8 cellular contexts compared by ENCODE assay signal in genomic region chr2:174593574-174594203, GRCh38. TPM values are rescaled to one million over a fixed set of nuclear protein-coding genes. Genes with fewer than 3 reads are reported as not detected.
DNase-seq lines count a peak whose midpoint lies in the region; ATAC-seq and TF ChIP-seq lines count a peak whose summit lies in the region.

No MANE protein-coding gene starts in this region.

- peaks cover 55 to 58% of the 10 kb centered on the region in 2 donors for H3K36me3 Mint-ChIP-seq in CD14-positive monocyte
- peaks cover 65% of the 10 kb centered on the region for H3K36me3 Mint-ChIP-seq in T-helper 1 cell treated with Interleukin-12 subunit alpha and Interleukin-12 subunit beta and Interleukin-4 antibody, amounts not matched to agents 30 μg/mL and 1 μg/mL, for 36 hours (ENCODE audit: low read depth)

- H3K27me3 ChIP-seq in breast epithelium = no peaks in the 10 kb centered on the region
- H3K27me3 ChIP-seq in lung (ENCODE audit: control insufficient read depth, insufficient read depth) = no peaks in the 10 kb centered on the region

- peak overlapping the region in 2 of 3 donors; percentile 12 to 21 for H3K4me3 ChIP-seq in breast epithelium
- no peak overlapping the region for H3K4me3 ChIP-seq in lung

- H3K4me3 Mint-ChIP-seq in CD14-positive monocyte = peak overlapping the region; percentile 84 to 88
- peak overlapping the region; percentile 88 for H3K4me3 Mint-ChIP-seq in T-helper 1 cell treated with Interleukin-12 subunit alpha and Interleukin-12 subunit beta and Interleukin-4 antibody, amounts not matched to agents 30 μg/mL and 1 μg/mL, for 36 hours

- DNase-seq in CD14-positive monocyte (ENCODE audit: low spot score) = peak; percentile 64
- DNase-seq in breast epithelium (ENCODE audit: low spot score in 2 of 2) = no peak
- no peak for DNase-seq in lung (ENCODE audit: low spot score)
- DNase-seq in stimulated activated CD8-positive, alpha-beta memory T cell treated with anti-CD3 and anti-CD28 coated beads, Interleukin-7, amount 100 ng/mL, for 4 hours (ENCODE audit: low read depth in 2 of 2) = peak; percentile 36 to 52
- DNase-seq in GM19240 (ENCODE audit: insufficient read length, low spot score) = no peak

- peak overlapping the region; percentile 52 to 69 for H3K27ac ChIP-seq in breast epithelium
- peak overlapping the region; percentile 54 to 66 for H3K27ac ChIP-seq in lung (ENCODE audit: low read depth in 1 of 2, low read length in 1 of 2)

- TF ChIP-seq CTCF in CD14-positive monocyte (IDR thresholded peaks at IDR 0.05) (no peak), breast epithelium (IDR thresholded peaks at IDR 0.05) (no peak), lung (IDR thresholded peaks at IDR 0.05; ENCODE audit: control extremely low read depth, extremely low read depth) (no peak)

- ATAC-seq in GM19455 (IDR thresholded peaks at IDR 0.05; ENCODE audit: unreplicated experiment) (peak; percentile 63), HG03521 (IDR thresholded peaks at IDR 0.05; ENCODE audit: unreplicated experiment) (peak; percentile 55), lung (ENCODE audit: insufficient read depth, low FRiP score) (no peak)

- peaks cover 0 to 3% (median 0%) of the 10 kb centered on the region in 3 donors for H3K27me3 Mint-ChIP-seq in CD14-positive monocyte (ENCODE audit: low read depth in 3 of 3)
- H3K27me3 Mint-ChIP-seq in T-helper 1 cell treated with Interleukin-12 subunit alpha and Interleukin-12 subunit beta and Interleukin-4 antibody, amounts not matched to agents 30 μg/mL and 1 μg/mL, for 36 hours (ENCODE audit: low read depth) = no peaks in the 10 kb centered on the region

- peak overlapping the region; percentile 98 to 100 (median 100) for H3K27ac Mint-ChIP-seq in CD14-positive monocyte
- H3K27ac Mint-ChIP-seq in T-helper 1 cell treated with Interleukin-12 subunit alpha and Interleukin-12 subunit beta and Interleukin-4 antibody, amounts not matched to agents 30 μg/mL and 1 μg/mL, for 36 hours = peak overlapping the region; percentile 97

- H3K36me3 ChIP-seq in breast epithelium (no peaks in the 10 kb centered on the region), lung (ENCODE audit: control insufficient read depth in 2 of 2, insufficient read depth in 2 of 2, low read length in 2 of 2) (no peaks in the 10 kb centered on the region)

- intact Hi-C loops in CD14-positive monocyte (cut with micrococcal nuclease) = no loop called here
- intact Hi-C loops in breast epithelium (cut with DNase I; ENCODE audit: low total_unique reads) = no loop called here

- no peak for TF ChIP-seq POLR2A in breast epithelium (IDR thresholded peaks at IDR 0.05)

- WGBS in lung, 2 donors = 13 to 31% methylated on average over 6 of the region's 6 CpGs

- no peaks in the 10 kb centered on the region for H3K9me3 Mint-ChIP-seq in CD14-positive monocyte
- no peaks in the 10 kb centered on the region for H3K9me3 Mint-ChIP-seq in T-helper 1 cell treated with Interleukin-12 subunit alpha and Interleukin-12 subunit beta and Interleukin-4 antibody, amounts not matched to agents 30 μg/mL and 1 μg/mL, for 36 hours

- no peaks in the 10 kb centered on the region for H3K9me3 ChIP-seq in breast epithelium
- no peaks in the 10 kb centered on the region for H3K9me3 ChIP-seq in lung (ENCODE audit: control insufficient read depth in 2 of 2, insufficient read depth in 1 of 2, low read length in 1 of 2)

- peaks cover 78% of the 10 kb centered on the region for H3K4me1 Mint-ChIP-seq in CD14-positive monocyte
- peaks cover 56% of the 10 kb centered on the region for H3K4me1 Mint-ChIP-seq in T-helper 1 cell treated with Interleukin-12 subunit alpha and Interleukin-12 subunit beta and Interleukin-4 antibody, amounts not matched to agents 30 μg/mL and 1 μg/mL, for 36 hours (ENCODE audit: low read depth)

- H3K4me1 ChIP-seq in breast epithelium = no peaks in the 10 kb centered on the region
- peaks cover 0 to 13% of the 10 kb centered on the region in 2 donors for H3K4me1 ChIP-seq in lung (ENCODE audit: control insufficient read depth in 2 of 2, insufficient read depth in 2 of 2, low read length in 2 of 2)

RNA-seq across cellular contexts. Expression of gene WIPF1, which starts 3.9 kb away (rescaled TPM):
- polyA plus RNA-seq in CD14-positive monocyte (10 to 100 TPM; 43.9 to 74.3 TPM), lung (10 to 100 TPM; 18.5 to 53.3 TPM)
- total RNA-seq in breast epithelium (10 to 100 TPM; 17.6 to 43.2 (median 24.9) TPM), lung (10 to 100 TPM; 44.6 to 64.1 TPM)

Comparison
In these comparisons a context has a peak if more than half of its experiments do, and no peak if none do; other contexts are left out.
1. DNase-seq: peak in CD14-positive monocyte (single experiment) and stimulated activated CD8-positive, alpha-beta memory T cell treated with anti-CD3 and anti-CD28 coated beads, Interleukin-7, amount 100 ng/mL, for 4 hours (2 of 2); none in breast epithelium (0 of 2), lung (single experiment) and GM19240 (single experiment).